Comparison of ENCODE assay signal across 11 cellular contexts in genomic region chrX:150934453-150934852, GRCh38. TPM values are rescaled to one million over a fixed set of nuclear protein-coding genes. Genes with fewer than 3 reads are reported as not detected.
DNase-seq lines count a peak whose midpoint lies in the region; ATAC-seq, FAIRE-seq and TF ChIP-seq lines count a peak whose summit lies in the region.
"Had no signal": no experiment of that assay in that cellular context is flagged by ENCODE, and none has a peak within 500 bp of the region (broad histone marks: within the 10 kb centered on the region; RNA-seq: fewer than 3 reads in every experiment).

No MANE protein-coding gene starts in this region.

- H3K79me2 ChIP-seq in keratinocyte (ENCODE audit: control insufficient read depth, insufficient read depth, low read length): no peaks in the 10 kb centered on the region

- no peaks in the 10 kb centered on the region for H3K9me1 ChIP-seq in keratinocyte (ENCODE audit: control insufficient read depth, extremely low read depth, insufficient read depth, low read length)

- no peaks in the 10 kb centered on the region for H3K4me1 Mint-ChIP-seq in CD4-positive, alpha-beta T cell (ENCODE audit: low read depth)
- no peaks in the 10 kb centered on the region for H3K4me1 Mint-ChIP-seq in activated naive CD8-positive, alpha-beta T cell treated with anti-CD3 and anti-CD28 coated beads, Interleukin-2, amount 50 U/mL, for 24 hours
- H3K4me1 Mint-ChIP-seq: stimulated activated naive B cell treated with anti-CD40 and anti-IgM and Interleukin-4, amounts not matched to agents 10 μg/mL and 1 μg/mL and 100 μg/mL, for 72 hours had no signal

- no peak for TF ChIP-seq CTCF in BJ (IDR thresholded peaks at IDR 0.05; ENCODE audit: insufficient read depth, low read depth, low read length)
- no peak for TF ChIP-seq CTCF in keratinocyte (optimal IDR thresholded peaks at IDR 0.05 in 1 of 3, IDR thresholded peaks at IDR 0.05 in 1 of 3, conservative IDR thresholded peaks at IDR 0.05 in 1 of 3; ENCODE audit: extremely low read depth in 1 of 3, insufficient read depth in 2 of 3, low read length in 3 of 3)
- no peak for TF ChIP-seq CTCF in CD4-positive, alpha-beta T cell (IDR thresholded peaks at IDR 0.05)
- TF ChIP-seq CTCF in tibial artery (IDR thresholded peaks at IDR 0.05): no peak

- no peaks in the 10 kb centered on the region for H4K20me1 ChIP-seq in keratinocyte (ENCODE audit: control insufficient read depth, extremely low read depth, insufficient read depth, low read length)

- no peak for ATAC-seq in CD4-positive, alpha-beta T cell (ENCODE audit: poor library complexity)
- no peak for ATAC-seq in activated naive CD8-positive, alpha-beta T cell treated with anti-CD3 and anti-CD28 coated beads, Interleukin-2, amount 50 U/mL, for 24 hours
- ATAC-seq: stimulated activated naive B cell treated with anti-CD40 and anti-IgM and Interleukin-4, amounts not matched to agents 10 μg/mL and 1 μg/mL and 100 μg/mL, for 72 hours had no signal

- POLR2A ChIA-PET in BJ (lab: Charles Lee): no interaction called here
- POLR2A ChIA-PET in CD4-positive, alpha-beta T cell (lab: Charles Lee): no interaction called here

- H3K27ac Mint-ChIP-seq in CD4-positive, alpha-beta T cell: no peak overlapping the region
- H3K27ac Mint-ChIP-seq in activated naive CD8-positive, alpha-beta T cell treated with anti-CD3 and anti-CD28 coated beads, Interleukin-2, amount 50 U/mL, for 24 hours: no peak overlapping the region
- H3K27ac Mint-ChIP-seq: stimulated activated naive B cell treated with anti-CD40 and anti-IgM and Interleukin-4, amounts not matched to agents 10 μg/mL and 1 μg/mL and 100 μg/mL, for 72 hours had no signal

- H3K9me3 Mint-ChIP-seq in CD4-positive, alpha-beta T cell: no peaks in the 10 kb centered on the region
- no peaks in the 10 kb centered on the region for H3K9me3 Mint-ChIP-seq in activated naive CD8-positive, alpha-beta T cell treated with anti-CD3 and anti-CD28 coated beads, Interleukin-2, amount 50 U/mL, for 24 hours

- no peak overlapping the region for H3K4me3 Mint-ChIP-seq in CD4-positive, alpha-beta T cell
- H3K4me3 Mint-ChIP-seq in activated naive CD8-positive, alpha-beta T cell treated with anti-CD3 and anti-CD28 coated beads, Interleukin-2, amount 50 U/mL, for 24 hours: no peak overlapping the region
- H3K4me3 Mint-ChIP-seq: stimulated activated naive B cell treated with anti-CD40 and anti-IgM and Interleukin-4, amounts not matched to agents 10 μg/mL and 1 μg/mL and 100 μg/mL, for 72 hours had no signal

- DNase-seq in BJ (ENCODE audit: low read depth) (peak; percentile 52), amniotic stem cell (lab: John Stamatoyannopoulos, UW) (peak; percentile 7), keratinocyte (ENCODE audit: low read depth, low spot score) (no peak), NCI-H1436 treated with DMSO at 0.1 percent for 48 hours (lab: John Stamatoyannopoulos, UW) (no peak), tibial artery (no peak)
- no peak for DNase-seq in CD4-positive, alpha-beta T cell
- no peak for DNase-seq in activated naive CD8-positive, alpha-beta T cell treated with anti-CD3 and anti-CD28 coated beads, Interleukin-2, amount 50 U/mL, for 24 hours
- DNase-seq: activated CD8-positive, alpha-beta memory T cell treated with anti-CD3 and anti-CD28 coated beads for 24 hours; stimulated activated naive B cell treated with anti-CD40 and anti-IgM and Interleukin-4, amounts not matched to agents 10 μg/mL and 1 μg/mL and 100 μg/mL, for 72 hours had no signal

- dilution Hi-C loops in keratinocyte (cut with MboI; ENCODE audit: extremely low pct_ligation_motif_present, low sequenced_read_pairs): no loop called here

- no peaks in the 10 kb centered on the region for H3K27me3 Mint-ChIP-seq in CD4-positive, alpha-beta T cell
- no peaks in the 10 kb centered on the region for H3K27me3 Mint-ChIP-seq in activated naive CD8-positive, alpha-beta T cell treated with anti-CD3 and anti-CD28 coated beads, Interleukin-2, amount 50 U/mL, for 24 hours

- intact Hi-C loops in CD4-positive, alpha-beta T cell (cut with DNase I, micrococcal nuclease): no loop called here
- intact Hi-C loops in tibial artery (cut with DNase I; ENCODE audit: low total_unique reads): no loop called here

- no peak overlapping the region for H2AFZ ChIP-seq in keratinocyte (ENCODE audit: control insufficient read depth, low read length)

- peak; percentile 59 for FAIRE-seq in keratinocyte (lab: Jason Lieb, UNC)

- H3K27me3 ChIP-seq in BJ (ENCODE audit: control insufficient read depth, insufficient read depth, low read length) (no peaks in the 10 kb centered on the region), HUES6 (ENCODE audit: control insufficient read depth, insufficient read depth, low read length) (no peaks in the 10 kb centered on the region), keratinocyte (ENCODE audit: control insufficient read depth, extremely low read depth, insufficient read depth, low read length) (no peaks in the 10 kb centered on the region), tibial artery (no peaks in the 10 kb centered on the region)
- H3K27me3 ChIP-seq in CD4-positive, alpha-beta T cell (ENCODE audit: control insufficient read depth, insufficient read depth, low read length): no peaks in the 10 kb centered on the region

- CTCF ChIA-PET in BJ (lab: Yijun Ruan, JAX): interaction anchor here (0.9 kb wide), 1 partner anchor 34 kb away, joined by 3 read pairs; no protein-coding TSS in a partner anchor
- CTCF ChIA-PET in CD4-positive, alpha-beta T cell (lab: Charles Lee): no interaction called here

- H3K36me3 ChIP-seq in BJ (ENCODE audit: control insufficient read depth, insufficient read depth, low read length): no peaks in the 10 kb centered on the region
- H3K36me3 ChIP-seq in HUES6 (ENCODE audit: control insufficient read depth, insufficient read depth, low read length): no peaks in the 10 kb centered on the region
- H3K36me3 ChIP-seq in keratinocyte (ENCODE audit: control insufficient read depth in 2 of 2, extremely low read depth in 1 of 2, insufficient read depth in 2 of 2, low read length in 2 of 2): no peaks in the 10 kb centered on the region
- H3K36me3 ChIP-seq in tibial artery: no peaks in the 10 kb centered on the region

- H3K9ac ChIP-seq in HUES6 (ENCODE audit: low read length) (peak overlapping the region; percentile 85), keratinocyte (ENCODE audit: control insufficient read depth, extremely low read depth, insufficient read depth, low read length) (no peak overlapping the region)

- H3K27ac ChIP-seq in HUES6 (ENCODE audit: low read depth, low read length) (peak overlapping the region; percentile 90; the same call in 1 of the 2 replicates), keratinocyte (ENCODE audit: control insufficient read depth, insufficient read depth, low read length) (no peak overlapping the region), tibial artery (no peak overlapping the region)
- H3K27ac ChIP-seq in CD4-positive, alpha-beta T cell (ENCODE audit: low read depth, low read length): no peak overlapping the region
- H3K27ac ChIP-seq: skin epidermis had no signal

- H3K4me3 ChIP-seq in BJ (ENCODE audit: low read depth, low read length): no peak overlapping the region
- peak overlapping the region; percentile 19; the same call in 1 of the 2 replicates for H3K4me3 ChIP-seq in HUES6 (ENCODE audit: low read depth, low read length)
- no peak overlapping the region for H3K4me3 ChIP-seq in keratinocyte (ENCODE audit: control insufficient read depth in 2 of 3, extremely low read depth in 1 of 3, insufficient read depth in 2 of 3, low read depth in 1 of 3, low read length in 3 of 3)
- H3K4me3 ChIP-seq in tibial artery: no peak overlapping the region
- H3K4me3 ChIP-seq: skin epidermis had no signal

- no peaks in the 10 kb centered on the region for H3K36me3 Mint-ChIP-seq in CD4-positive, alpha-beta T cell (ENCODE audit: low read depth)
- H3K36me3 Mint-ChIP-seq in activated naive CD8-positive, alpha-beta T cell treated with anti-CD3 and anti-CD28 coated beads, Interleukin-2, amount 50 U/mL, for 24 hours (ENCODE audit: low read depth): no peaks in the 10 kb centered on the region
- H3K36me3 Mint-ChIP-seq: stimulated activated naive B cell treated with anti-CD40 and anti-IgM and Interleukin-4, amounts not matched to agents 10 μg/mL and 1 μg/mL and 100 μg/mL, for 72 hours had no signal

- H3K9me3 ChIP-seq in HUES6 (ENCODE audit: control insufficient read depth, insufficient read depth, low read depth, low read length) (peaks cover 14% of the 10 kb centered on the region), keratinocyte (ENCODE audit: control insufficient read depth, low read depth, low read length) (no peaks in the 10 kb centered on the region), tibial artery (peaks cover 0 to 7% (median 0%) of the 10 kb centered on the region in 3 donors)
- no peaks in the 10 kb centered on the region for H3K9me3 ChIP-seq in CD4-positive, alpha-beta T cell (ENCODE audit: control insufficient read depth, low read length)

- H3K4me1 ChIP-seq in HUES6 (ENCODE audit: control insufficient read depth, insufficient read depth, low read length) (peaks cover 24% of the 10 kb centered on the region), keratinocyte (ENCODE audit: control insufficient read depth, extremely low read depth, insufficient read depth, low read length) (no peaks in the 10 kb centered on the region), tibial artery (no peaks in the 10 kb centered on the region)

- H3K4me2 ChIP-seq in keratinocyte (ENCODE audit: control insufficient read depth, extremely low read depth, insufficient read depth, low read depth, low read length): no peak overlapping the region

RNA-seq across cellular contexts. Expression of gene CD99L2, which starts 36.0 kb away (rescaled TPM):
- polyA plus RNA-seq in BJ (2011; rRNA removed) (72.2 and 92.2 TPM in 2 replicates), keratinocyte (14.4 to 23.2 TPM (median 14.5 TPM) in 3 replicates)
- polyA minus RNA-seq in BJ (2011; rRNA and poly(A)+ RNA removed): 38.3 and 53.6 TPM in 2 replicates
- 3.6 TPM for polyA plus RNA-seq in keratinocyte (2011; ENCODE audit: low read depth)
- polyA plus RNA-seq in keratinocyte (2011; cell fraction: cytosol; rRNA removed): 11.1 and 17.3 TPM in 2 replicates
- polyA plus RNA-seq in keratinocyte (2011; cell fraction: nucleus; rRNA removed): 36.8 and 42.8 TPM in 2 replicates
- 6.4 and 21.0 TPM in 2 replicates for polyA plus RNA-seq in keratinocyte (2012; ENCODE audit: low replicate concordance)
- polyA minus RNA-seq in keratinocyte: 15.6 to 25.0 TPM (median 17.3 TPM) in 3 replicates
- polyA minus RNA-seq in keratinocyte (2011; cell fraction: cytosol; rRNA and poly(A)+ RNA removed): 13.8 TPM
- 19.8 and 30.9 TPM in 2 replicates for polyA minus RNA-seq in keratinocyte (2011; cell fraction: nucleus; rRNA and poly(A)+ RNA removed)
- 1 to 10 TPM; 5.3 to 6.5 TPM for total RNA-seq in CD4-positive, alpha-beta T cell

RNA-seq across cellular contexts. Expression of gene HMGB3, which starts 48.7 kb away (rescaled TPM):
- polyA plus RNA-seq in BJ (2011; rRNA removed) (8.1 and 22.3 TPM in 2 replicates), keratinocyte (24.1 to 101 TPM (median 72.4 TPM) in 3 replicates)
- 6.5 and 6.8 TPM in 2 replicates for polyA minus RNA-seq in BJ (2011; rRNA and poly(A)+ RNA removed)
- polyA plus RNA-seq in keratinocyte (2011; ENCODE audit: low read depth): 130 TPM
- 62.1 and 121 TPM in 2 replicates for polyA plus RNA-seq in keratinocyte (2011; cell fraction: cytosol; rRNA removed)
- polyA plus RNA-seq in keratinocyte (2011; cell fraction: nucleus; rRNA removed): 48.2 and 62.0 TPM in 2 replicates
- polyA plus RNA-seq in keratinocyte (2012; ENCODE audit: low replicate concordance): 56.2 and 204 TPM in 2 replicates
- 12.4 to 24.1 TPM (median 16.8 TPM) in 3 replicates for polyA minus RNA-seq in keratinocyte
- 22.1 TPM for polyA minus RNA-seq in keratinocyte (2011; cell fraction: cytosol; rRNA and poly(A)+ RNA removed)
- 8.5 and 19.5 TPM in 2 replicates for polyA minus RNA-seq in keratinocyte (2011; cell fraction: nucleus; rRNA and poly(A)+ RNA removed)
- 1 to 10 TPM; 4.0 to 5.4 TPM for total RNA-seq in CD4-positive, alpha-beta T cell

Comparison
In these comparisons a context has a peak if more than half of its experiments do, and no peak if none do; other contexts are left out.
1. DNase-seq: peak in BJ (single experiment) and amniotic stem cell (single experiment); none in keratinocyte (single experiment), NCI-H1436 treated with DMSO at 0.1 percent for 48 hours (single experiment), CD4-positive, alpha-beta T cell (0 of 10), activated naive CD8-positive, alpha-beta T cell treated with anti-CD3 and anti-CD28 coated beads, Interleukin-2, amount 50 U/mL, for 24 hours (single experiment) and tibial artery (0 of 2).